ENCODE assay signal across 8 cellular contexts in the genomic region with DNA sequence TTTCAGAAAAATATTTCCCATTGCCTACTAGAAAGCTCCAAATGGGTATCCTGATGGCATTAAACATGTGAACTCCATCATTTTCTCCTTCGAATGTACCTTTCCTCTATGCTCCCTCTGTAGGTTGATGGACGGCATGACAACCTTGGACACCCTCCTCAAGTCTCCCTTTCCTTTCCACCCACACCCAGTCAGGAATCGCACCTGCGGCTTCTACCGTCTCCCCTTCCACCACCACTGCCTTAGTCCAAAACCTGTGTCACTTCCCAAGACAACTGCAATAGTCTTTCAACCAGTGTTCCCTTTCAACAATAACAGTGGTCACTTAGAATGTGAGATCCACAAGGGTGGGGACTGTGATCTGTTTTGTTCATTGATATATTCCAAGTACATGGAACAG.
DNase-seq lines count a peak whose midpoint lies in the region; ATAC-seq and TF ChIP-seq lines count a peak whose summit lies in the region.

No MANE protein-coding gene starts in this region.

- peak; percentile 8 for DNase-seq in NCI-H1092 treated with DMSO at 0.1 percent for 48 hours (lab: John Stamatoyannopoulos, UW)
- no peak for DNase-seq in NCI-H1092 (lab: John Stamatoyannopoulos, UW)
- DNase-seq in NAMALWA (ENCODE audit: low spot score): peak; percentile 42
- DNase-seq in colonic mucosa: peak; percentile 39
- DNase-seq in psoas muscle: no peak
- no peak for DNase-seq in globus pallidus (ENCODE audit: low spot score)
- DNase-seq in activated naive CD4-positive, alpha-beta T cell treated with anti-CD3 and anti-CD28 coated beads, Interleukin-2, amount 50 U/mL, for 16 hours: no peak

- H3K27me3 ChIP-seq in colonic mucosa (no peaks in the 10 kb centered on the region), psoas muscle (ENCODE audit: insufficient read depth in 3 of 3, low read length in 2 of 3) (no peaks in the 10 kb centered on the region)

- H3K36me3 ChIP-seq in colonic mucosa (no peaks in the 10 kb centered on the region), psoas muscle (ENCODE audit: insufficient read depth in 1 of 2, low read depth in 1 of 2) (no peaks in the 10 kb centered on the region)

- H3K9me3 ChIP-seq in colonic mucosa (no peaks in the 10 kb centered on the region), psoas muscle (no peaks in the 10 kb centered on the region)

- H3K27ac ChIP-seq in colonic mucosa: no peak overlapping the region
- no peak overlapping the region for H3K27ac ChIP-seq in psoas muscle

- intact Hi-C loops in colonic mucosa (cut with DNase I) (loop anchor here (5.0 kb wide), 1 partner anchor 517 kb away; no protein-coding TSS in a partner anchor), psoas muscle (cut with DNase I) (loop anchor here in 1 of 2 donors (10.0 kb wide), 2 partner anchors 340 to 500 kb away; no protein-coding TSS in a partner anchor)

- no peak overlapping the region for H3K9ac ChIP-seq in colonic mucosa (ENCODE audit: low read depth in 2 of 2, low read length in 2 of 2)

- H3K4me3 ChIP-seq in colonic mucosa (no peak overlapping the region), psoas muscle (no peak overlapping the region)

- H3K4me1 ChIP-seq in colonic mucosa (no peaks in the 10 kb centered on the region), psoas muscle (no peaks in the 10 kb centered on the region)

- no peak for ATAC-seq in psoas muscle
- no peak for ATAC-seq in HG03159 (IDR thresholded peaks at IDR 0.05; ENCODE audit: unreplicated experiment)

- peak; percentile 40 for TF ChIP-seq CTCF in colonic mucosa (IDR thresholded peaks at IDR 0.05)
- TF ChIP-seq CTCF in psoas muscle (IDR thresholded peaks at IDR 0.05): peak; percentile 48

- WGBS in psoas muscle, 3 donors: 68 to 72% (median 72%) methylated on average over 5 of the region's 5 CpGs

Comparison
In these comparisons a context has a peak if more than half of its experiments do, and no peak if none do; other contexts are left out.
1. DNase-seq: peak in NCI-H1092 treated with DMSO at 0.1 percent for 48 hours (single experiment), NAMALWA (single experiment) and colonic mucosa (single experiment); none in NCI-H1092 (single experiment), psoas muscle (0 of 2), globus pallidus (single experiment) and activated naive CD4-positive, alpha-beta T cell treated with anti-CD3 and anti-CD28 coated beads, Interleukin-2, amount 50 U/mL, for 16 hours (single experiment).